ENCODE assay signal across 24 cellular contexts in the genomic region with DNA sequence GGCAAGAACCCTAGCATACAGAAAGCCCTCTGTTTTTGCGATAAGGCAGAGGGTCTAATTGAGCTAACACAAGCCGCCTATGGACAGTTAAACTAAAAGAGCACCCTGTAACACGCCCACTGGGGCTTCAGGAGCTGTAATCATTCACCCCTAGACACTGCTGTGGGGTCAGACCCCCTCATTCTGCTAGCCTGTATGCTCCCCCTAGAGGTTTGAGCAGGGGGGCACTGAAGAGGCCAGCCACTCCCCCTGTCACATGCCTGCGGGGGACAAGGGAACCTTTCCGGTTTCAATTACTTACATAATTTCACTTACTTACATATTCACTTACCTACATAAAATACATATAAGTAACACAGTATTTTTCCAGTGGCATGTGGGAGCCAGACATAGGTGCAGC.
"Had no signal": no experiment of that assay in that cellular context is flagged by ENCODE, and none has a peak within 500 bp of the region (broad histone marks: within the 10 kb centered on the region; RNA-seq: fewer than 3 reads in every experiment).

No MANE protein-coding gene starts in this region.

- H3K4me1 Mint-ChIP-seq: T-cell had no signal

- DNase-seq: KBM-7, MV-4-11, NCI-H1048, NCI-H1105, NCI-H1417, NCI-H1436 treated with DMSO at 0.1 percent for 48 hours, NCI-H1694, NCI-H1930, NCI-H2081, NCI-H2171, NCI-H226, NCI-H446, NCI-H510A, NCI-H524 treated with DMSO at 0.1 percent for 48 hours, NCI-H69, NCI-H774, Right ventricle myocardium superior, RPMI8226, SIG-M5, SK-N-SH, SW 1271, T-cell had no signal

- H3K27me3 ChIP-seq: SJSA1 had no signal

- FAIRE-seq: RCC 7860 had no signal

- H3K9ac ChIP-seq: SK-N-SH had no signal

- H3K27ac ChIP-seq: SJSA1 had no signal

- H3K4me3 ChIP-seq: SJSA1 had no signal

- H3K27me3 Mint-ChIP-seq: T-cell had no signal

- H3K36me3 ChIP-seq: SJSA1 had no signal

- H3K4me3 Mint-ChIP-seq: T-cell had no signal

- ATAC-seq: T-cell had no signal

- H3K27ac Mint-ChIP-seq: T-cell had no signal

- H3K9me3 ChIP-seq: SJSA1, SK-N-SH had no signal

- H3K36me3 Mint-ChIP-seq: T-cell had no signal

- H3K4me2 ChIP-seq: SK-N-SH had no signal
